10 cellular contexts compared by ENCODE assay signal in genomic region chr12:92396647-92397258, GRCh38.
DNase-seq lines count a peak whose midpoint lies in the region; ATAC-seq and TF ChIP-seq lines count a peak whose summit lies in the region.
"Had no signal": no experiment of that assay in that cellular context is flagged by ENCODE, and none has a peak within 500 bp of the region (broad histone marks: within the 10 kb centered on the region; RNA-seq: fewer than 3 reads in every experiment).

No MANE protein-coding gene starts in this region.

- peak; percentile 68 for ATAC-seq in activated T-helper 17 cell treated with anti-CD3 and anti-CD28 coated beads, Interleukin-2, amount 50 U/mL, for 72 hours (replicated peaks)

- DNase-seq in MCF 10A (ENCODE audit: unreplicated experiment) = peak; percentile 61
- no peak for DNase-seq in breast epithelium (ENCODE audit: low spot score in 2 of 2)
- DNase-seq in fibroblast of villous mesenchyme (ENCODE audit: low read depth) = peak; percentile 69
- DNase-seq in vagina (ENCODE audit: extremely low spot score in 2 of 2) = no peak
- DNase-seq in neural progenitor cell (ENCODE audit: low spot score) = no peak
- no peak for DNase-seq in cortex of kidney (lab: John Stamatoyannopoulos, UW)
- no peak for DNase-seq in dorsolateral prefrontal cortex
- DNase-seq: MV-4-11, nephron progenitor cell had no signal

- no peak overlapping the region for H3K4me3 ChIP-seq in breast epithelium
- no peak overlapping the region for H3K4me3 ChIP-seq in fibroblast of villous mesenchyme (ENCODE audit: low read depth, low read length)
- no peak overlapping the region for H3K4me3 ChIP-seq in vagina
- H3K4me3 ChIP-seq in neural progenitor cell = no peak overlapping the region
- no peak overlapping the region for H3K4me3 ChIP-seq in dorsolateral prefrontal cortex

- H2AFZ ChIP-seq in neural progenitor cell (replicated peaks) = no peak overlapping the region

- peaks cover 9% of the 10 kb centered on the region for H3F3A ChIP-seq in neural progenitor cell (ENCODE audit: low read depth)

- BruUV-seq in MCF 10A (replicated peaks; lab: Mats Ljungman, UMichigan) = no TSS peak

- H3K27ac Mint-ChIP-seq in MCF 10A (ENCODE audit: low read depth, unreplicated experiment) = peak overlapping the region; percentile 47
- peak overlapping the region; percentile 96 for H3K27ac Mint-ChIP-seq in activated T-helper 17 cell treated with anti-CD3 and anti-CD28 coated beads, Interleukin-2, amount 50 U/mL, for 72 hours
- H3K27ac Mint-ChIP-seq in neural progenitor cell = no peak overlapping the region
- H3K27ac Mint-ChIP-seq: nephron progenitor cell had no signal

- CTCF ChIA-PET in MCF 10A (lab: Yijun Ruan, JAX) = no interaction called here

- TF ChIP-seq POLR2A in breast epithelium (IDR thresholded peaks at IDR 0.05) (no peak), vagina (IDR thresholded peaks at IDR 0.05) (no peak)

- H4K20me1 ChIP-seq in neural progenitor cell (ENCODE audit: low read depth) = no peaks in the 10 kb centered on the region

- H3K27ac ChIP-seq in breast epithelium (peak overlapping the region in 1 of 2 donors; percentile 28), vagina (peak overlapping the region; percentile 34), neural progenitor cell (no peak overlapping the region), dorsolateral prefrontal cortex (no peak overlapping the region)

- no peaks in the 10 kb centered on the region for H3K4me1 ChIP-seq in breast epithelium
- peaks cover 19% of the 10 kb centered on the region for H3K4me1 ChIP-seq in vagina
- H3K4me1 ChIP-seq in neural progenitor cell = peaks cover 10% of the 10 kb centered on the region

- H3K27me3 Mint-ChIP-seq in MCF 10A (ENCODE audit: insufficient read depth, unreplicated experiment) (no peaks in the 10 kb centered on the region), neural progenitor cell (ENCODE audit: insufficient read depth, low read depth) (peaks cover 6% of the 10 kb centered on the region)
- H3K27me3 Mint-ChIP-seq in activated T-helper 17 cell treated with anti-CD3 and anti-CD28 coated beads, Interleukin-2, amount 50 U/mL, for 72 hours = no peaks in the 10 kb centered on the region

- H3K4me3 Mint-ChIP-seq in MCF 10A (ENCODE audit: unreplicated experiment) (no peak overlapping the region), neural progenitor cell (no peak overlapping the region)
- H3K4me3 Mint-ChIP-seq in activated T-helper 17 cell treated with anti-CD3 and anti-CD28 coated beads, Interleukin-2, amount 50 U/mL, for 72 hours = peak overlapping the region; percentile 84
- H3K4me3 Mint-ChIP-seq: nephron progenitor cell had no signal

- peaks cover 13% of the 10 kb centered on the region for H3K4me1 Mint-ChIP-seq in MCF 10A (ENCODE audit: insufficient read depth, unreplicated experiment)
- peaks cover 82% of the 10 kb centered on the region for H3K4me1 Mint-ChIP-seq in activated T-helper 17 cell treated with anti-CD3 and anti-CD28 coated beads, Interleukin-2, amount 50 U/mL, for 72 hours
- peaks cover 6% of the 10 kb centered on the region for H3K4me1 Mint-ChIP-seq in neural progenitor cell

- POLR2A ChIA-PET in MCF 10A (lab: Yijun Ruan, JAX) = interaction anchor here (1.3 kb wide), 1 partner anchor 251 kb away, joined by 5 read pairs; the partner anchor contains the start of gene BTG1

- H3K4me2 ChIP-seq in neural progenitor cell = no peak overlapping the region

- intact Hi-C loops in MCF 10A (cut with micrococcal nuclease) = no loop called here
- intact Hi-C loops in breast epithelium (cut with DNase I; ENCODE audit: low total_unique reads) = no loop called here
- intact Hi-C loops in vagina (cut with DNase I) = no loop called here
- intact Hi-C loops in dorsolateral prefrontal cortex (cut with DNase I) = no loop called here

- H3K9me3 ChIP-seq in breast epithelium (peaks cover 8 to 17% of the 10 kb centered on the region in 2 donors), vagina (no peaks in the 10 kb centered on the region), neural progenitor cell (ENCODE audit: low read depth) (no peaks in the 10 kb centered on the region)

- H3K9ac ChIP-seq in neural progenitor cell = no peak overlapping the region

- H3K9me3 Mint-ChIP-seq in MCF 10A (ENCODE audit: unreplicated experiment) (peaks cover 15% of the 10 kb centered on the region), neural progenitor cell (peaks cover 32% of the 10 kb centered on the region)
- peaks cover 3% of the 10 kb centered on the region for H3K9me3 Mint-ChIP-seq in activated T-helper 17 cell treated with anti-CD3 and anti-CD28 coated beads, Interleukin-2, amount 50 U/mL, for 72 hours

- H3K36me3 Mint-ChIP-seq in MCF 10A (ENCODE audit: insufficient read depth, unreplicated experiment) (peaks cover 5% of the 10 kb centered on the region), neural progenitor cell (peaks cover 2% of the 10 kb centered on the region)
- no peaks in the 10 kb centered on the region for H3K36me3 Mint-ChIP-seq in activated T-helper 17 cell treated with anti-CD3 and anti-CD28 coated beads, Interleukin-2, amount 50 U/mL, for 72 hours (ENCODE audit: low read depth)

- H3K36me3 ChIP-seq in breast epithelium (no peaks in the 10 kb centered on the region), vagina (no peaks in the 10 kb centered on the region), neural progenitor cell (no peaks in the 10 kb centered on the region)

- TF ChIP-seq CTCF in MCF 10A (IDR thresholded peaks at IDR 0.05; ENCODE audit: unreplicated experiment) (no peak), breast epithelium (IDR thresholded peaks at IDR 0.05) (no peak), fibroblast of villous mesenchyme (IDR thresholded peaks at IDR 0.05; ENCODE audit: insufficient read depth, low read depth, low read length) (no peak), vagina (IDR thresholded peaks at IDR 0.05) (no peak), neural progenitor cell (IDR thresholded peaks at IDR 0.05) (no peak), dorsolateral prefrontal cortex (IDR thresholded peaks at IDR 0.05 in 54 of 56, conservative IDR thresholded peaks at IDR 0.05 in 2 of 56; ENCODE audit: low read depth in 1 of 56, partially characterized antibody in 56 of 56) (no peak)

- no peaks in the 10 kb centered on the region for H3K27me3 ChIP-seq in breast epithelium
- no peaks in the 10 kb centered on the region for H3K27me3 ChIP-seq in vagina
- H3K27me3 ChIP-seq in neural progenitor cell = no peaks in the 10 kb centered on the region
- H3K27me3 ChIP-seq in dorsolateral prefrontal cortex = no peaks in the 10 kb centered on the region

- H3K79me2 ChIP-seq in neural progenitor cell (ENCODE audit: low read depth) = no peaks in the 10 kb centered on the region

Comparison
In these comparisons a context has a peak if more than half of its experiments do, and no peak if none do; other contexts are left out.
1. DNase-seq: peak in MCF 10A (single experiment) and fibroblast of villous mesenchyme (single experiment); none in breast epithelium (0 of 2), vagina (0 of 2), neural progenitor cell (single experiment), cortex of kidney (single experiment) and dorsolateral prefrontal cortex (0 of 10).